Comparison of ENCODE assay signal across 11 cellular contexts in genomic region chr2:191231995-191232394, GRCh38. TPM values are rescaled to one million over a fixed set of nuclear protein-coding genes. Genes with fewer than 3 reads are reported as not detected.
DNase-seq lines count a peak whose midpoint lies in the region; ATAC-seq and TF ChIP-seq lines count a peak whose summit lies in the region.
"Had no signal": no experiment of that assay in that cellular context is flagged by ENCODE, and none has a peak within 500 bp of the region (broad histone marks: within the 10 kb centered on the region; RNA-seq: fewer than 3 reads in every experiment).

No MANE protein-coding gene starts in this region.

- POLR2A ChIA-PET in HCT116 (lab: Charles Lee) (no interaction called here), T-cell (lab: Charles Lee) (no interaction called here)

- H3K4me3 Mint-ChIP-seq in T-cell: no peak overlapping the region

- DNase-seq in HCT116 (ENCODE audit: low read depth, low spot score): no peak
- no peak for DNase-seq in astrocyte of the cerebellum (ENCODE audit: low read depth)
- DNase-seq in kidney epithelial cell (ENCODE audit: low read depth): no peak
- no peak for DNase-seq in sigmoid colon
- DNase-seq in T-cell: no peak
- no peak for DNase-seq in HPDE6-E6E7 (ENCODE audit: extremely low spot score)
- DNase-seq: CD4-positive, alpha-beta memory T cell; NCI-H1930; stimulated activated CD4-positive, alpha-beta T cell treated with anti-CD3 and anti-CD28 coated beads, Interleukin-4, amount 100 ng/mL, for 4 hours had no signal

- H3K4me1 ChIP-seq in HCT116 (ENCODE audit: control insufficient read depth in 1 of 2, insufficient read depth in 2 of 2, low read length in 2 of 2) (peaks cover 0 to 8% of the 10 kb centered on the region in 2 experiments; a peak in 1 of 4 replicates), sigmoid colon (no peaks in the 10 kb centered on the region)

- BruUV-seq in HCT116 (replicated peaks; lab: Mats Ljungman, UMichigan): no TSS peak

- 62 to 74% methylated on average over 2 of the region's 2 CpGs for WGBS in sigmoid colon, 2 donors

- no peaks in the 10 kb centered on the region for H3K79me2 ChIP-seq in HCT116 (ENCODE audit: insufficient read depth, low read length)

- H3K4me2 ChIP-seq in HCT116 (ENCODE audit: low read length): no peak overlapping the region

- RAD21 ChIA-PET in HCT116 (lab: Charles Lee; ENCODE audit: low non-redundant PET in 1 of 2, low total read pairs in 2 of 2, uncharacterized antibody in 2 of 2, unreplicated experiment in 2 of 2): no interaction called here

- H4K20me1 ChIP-seq in HCT116 (ENCODE audit: insufficient read depth): no peaks in the 10 kb centered on the region

- H3K9me3 Mint-ChIP-seq in T-cell: no peaks in the 10 kb centered on the region

- peak overlapping the region; percentile 50 for H2AFZ ChIP-seq in HCT116 (ENCODE audit: low read depth, low read length, poor library complexity, severe bottlenecking)

- H3K36me3 ChIP-seq in HCT116 (ENCODE audit: control insufficient read depth in 1 of 2, insufficient read depth in 2 of 2, low read length in 2 of 2) (no peaks in the 10 kb centered on the region), kidney epithelial cell (ENCODE audit: control insufficient read depth, insufficient read depth, low read length) (no peaks in the 10 kb centered on the region), sigmoid colon (no peaks in the 10 kb centered on the region)

- TF ChIP-seq POLR2A in HCT116 (IDR thresholded peaks at IDR 0.05; ENCODE audit: borderline replicate concordance, extremely low read depth, insufficient read depth, insufficient read length) (no peak), sigmoid colon (IDR thresholded peaks at IDR 0.05) (no peak)

- no peak overlapping the region for H3K27ac Mint-ChIP-seq in T-cell

- TF ChIP-seq RAD21 in HCT116 (IDR thresholded peaks at IDR 0.05; ENCODE audit: low read depth): peak; percentile 68

- H3K27me3 Mint-ChIP-seq in T-cell: no peaks in the 10 kb centered on the region

- no peak overlapping the region for H3K4me3 ChIP-seq in HCT116 (replicated peaks in 1 of 2; ENCODE audit: low read depth in 1 of 2, low read length in 2 of 2)
- H3K4me3 ChIP-seq in astrocyte of the cerebellum (ENCODE audit: low read depth, low read length): no peak overlapping the region
- H3K4me3 ChIP-seq in kidney epithelial cell (ENCODE audit: low read depth, low read length): no peak overlapping the region
- H3K4me3 ChIP-seq in sigmoid colon: no peak overlapping the region

- H3K27me3 ChIP-seq in HCT116 (ENCODE audit: insufficient read depth, low read length): no peaks in the 10 kb centered on the region
- no peaks in the 10 kb centered on the region for H3K27me3 ChIP-seq in kidney epithelial cell (ENCODE audit: control insufficient read depth, insufficient read depth, low read length)
- H3K27me3 ChIP-seq in sigmoid colon: no peaks in the 10 kb centered on the region

- in situ Hi-C loops in astrocyte of the cerebellum (cut with HindIII; ENCODE audit: low sequenced_read_pairs): no loop called here

- H3K27ac ChIP-seq in 22Rv1: no peak overlapping the region
- no peak overlapping the region for H3K27ac ChIP-seq in HCT116 (ENCODE audit: low read depth, low read length)
- H3K27ac ChIP-seq in sigmoid colon: peak overlapping the region in 1 of 4 donors; percentile 33

- no peaks in the 10 kb centered on the region for H3K9me2 ChIP-seq in HCT116 (ENCODE audit: insufficient read depth)

- CTCF ChIA-PET in HCT116 (lab: Charles Lee) (interaction anchor here (1.3 to 1.9 kb wide), 2 partner anchors 14 to 289 kb away, joined by 4 to 13 read pairs; no protein-coding TSS in a partner anchor), T-cell (lab: Charles Lee) (interaction anchor here in 1 of 2 donors (1.7 kb wide), 1 partner anchor 13 kb away, joined by 5 read pairs; no protein-coding TSS in a partner anchor)

- ATAC-seq in HCT116 (no peak), GM18909 (IDR thresholded peaks at IDR 0.05; ENCODE audit: poor library complexity, unreplicated experiment) (no peak), T-cell (replicated peaks in 1 of 4) (no peak)

- H3K9me3 ChIP-seq in HCT116 (ENCODE audit: control insufficient read depth in 1 of 2, insufficient read depth in 1 of 2, low read depth in 1 of 2, low read length in 2 of 2) (no peaks in the 10 kb centered on the region), sigmoid colon (no peaks in the 10 kb centered on the region)

- no peaks in the 10 kb centered on the region for H3K36me3 Mint-ChIP-seq in T-cell
- H3K36me3 Mint-ChIP-seq: CD4-positive, alpha-beta memory T cell had no signal

- H3K9ac ChIP-seq in HCT116 (ENCODE audit: low read length): no peak overlapping the region

- intact Hi-C loops in HCT116 (cut with micrococcal nuclease): loop anchor here (5.0 kb wide), 1 partner anchor 270 kb away; no protein-coding TSS in a partner anchor
- intact Hi-C loops in sigmoid colon (cut with DNase I): no loop called here

- no peaks in the 10 kb centered on the region for H3K4me1 Mint-ChIP-seq in T-cell
- H3K4me1 Mint-ChIP-seq: CD4-positive, alpha-beta memory T cell had no signal

- TF ChIP-seq CTCF in 22Rv1 (IDR thresholded peaks at IDR 0.05) (peak; percentile 81), HCT116 (IDR thresholded peaks at IDR 0.05 in 2 of 3, conservative IDR thresholded peaks at IDR 0.05 in 1 of 3; ENCODE audit: borderline replicate concordance in 1 of 3, insufficient read depth in 1 of 3, low read depth in 2 of 3, low read length in 2 of 3) (peak; percentile 23 to 53 (median 40); a peak in 4 of 6 replicates), astrocyte of the cerebellum (IDR thresholded peaks at IDR 0.05; ENCODE audit: low read depth, low read length, missing control alignments) (peak; percentile 36), kidney epithelial cell (IDR thresholded peaks at IDR 0.05; ENCODE audit: insufficient read depth, low read length, poor library complexity, severe bottlenecking) (peak; percentile 43), sigmoid colon (IDR thresholded peaks at IDR 0.05) (no peak)

- no peak for TF ChIP-seq EP300 in sigmoid colon (IDR thresholded peaks at IDR 0.05)

TF ChIP-seq in HCT116, 20 proteins besides CTCF, POLR2A, EP300 and RAD21:
- TF ChIP-seq TCF7L2 (IDR thresholded peaks at IDR 0.05; ENCODE audit: borderline replicate concordance, extremely low read depth, insufficient read depth, insufficient read length) (no peak), POLR2AphosphoS5 (IDR thresholded peaks at IDR 0.05; ENCODE audit: low read depth, low read length) (no peak), CBX3 (IDR thresholded peaks at IDR 0.05; ENCODE audit: low read depth) (no peak), SRF (IDR thresholded peaks at IDR 0.05; ENCODE audit: low read depth) (no peak)

RNA-seq across cellular contexts. Expression of gene MYO1B, which starts 13.2 kb away (rescaled TPM):
- 51.7 TPM for total RNA-seq in HCT116 (2021; ENCODE audit: unreplicated experiment)
- 13.5 and 16.7 TPM in 2 replicates for polyA plus RNA-seq in HCT116 (2012)
- total RNA-seq in kidney epithelial cell: 62.8 and 66.3 TPM in 2 replicates
- total RNA-seq in sigmoid colon: 10 to 100 TPM in 1 of 4 donors, 1 to 10 TPM in 3; 6.2 to 16.3 (median 9.5) TPM
- polyA plus RNA-seq in sigmoid colon: 10 to 100 TPM; 13.8 to 37.1 (median 14.8) TPM
- 1 to 10 TPM in 1 of 5 donors, under 1 TPM in 4; 0.39 to 1.3 (median 0.73) TPM for total RNA-seq in T-cell

Comparison
In these comparisons a context has a peak if more than half of its experiments do, and no peak if none do; other contexts are left out.
1. CTCF ChIP-seq: peak in 22Rv1 (single experiment), HCT116 (3 of 3), astrocyte of the cerebellum (single experiment) and kidney epithelial cell (single experiment); none in sigmoid colon (0 of 4).